Comparison of ENCODE assay signal across 1 cellular context in the genomic region with DNA sequence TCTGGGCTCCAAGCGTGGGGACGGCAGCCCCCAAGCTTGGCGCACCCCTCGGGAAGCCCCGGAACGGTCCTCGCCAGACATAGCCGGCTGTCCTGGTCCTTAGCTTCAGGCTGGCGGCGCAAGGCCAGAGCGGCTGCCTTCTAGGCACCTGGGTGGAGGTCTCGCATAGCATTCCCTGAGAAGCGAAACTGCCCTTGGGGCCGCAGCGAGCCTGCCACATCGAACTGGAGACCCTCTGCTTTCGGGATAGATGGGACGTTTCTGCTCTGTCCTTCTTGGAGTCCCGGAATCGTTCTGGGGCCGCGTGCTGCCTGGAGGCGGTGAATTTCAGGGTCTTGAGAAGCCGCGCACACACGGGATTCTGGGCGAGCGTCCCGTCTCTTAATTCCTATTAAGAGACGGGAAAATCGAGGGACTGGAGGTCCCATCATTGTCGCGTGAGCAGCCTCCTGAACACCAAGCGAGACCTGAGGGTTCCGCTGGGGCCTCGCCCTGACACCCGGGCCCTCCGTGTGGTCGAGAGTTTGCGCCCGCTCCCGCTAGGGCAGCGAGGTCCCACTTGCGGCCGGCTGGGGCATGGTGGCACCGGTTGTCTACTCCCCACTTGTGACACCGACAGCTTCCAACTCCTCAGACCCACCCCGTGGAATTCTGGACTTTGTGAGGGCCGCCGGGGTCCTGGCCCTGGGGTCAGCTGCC.
TF ChIP-seq lines count a peak whose summit lies in the region.

No MANE protein-coding gene starts in this region.

TF ChIP-seq in IMR-90, 13 proteins besides CTCF, POLR2A, EP300 and RAD21:
- TF ChIP-seq CEBPB (IDR thresholded peaks at IDR 0.05; ENCODE audit: low read depth, low read length) (no peak), NFE2L2 (IDR thresholded peaks at IDR 0.05; ENCODE audit: low read depth, low read length) (no peak), RFX5 (IDR thresholded peaks at IDR 0.05; ENCODE audit: low read depth, low read length) (no peak), MAZ (IDR thresholded peaks at IDR 0.05; ENCODE audit: borderline replicate concordance, low read depth, low read length) (no peak), MAFK (IDR thresholded peaks at IDR 0.05; ENCODE audit: low read depth, low read length) (no peak), CHD1 (IDR thresholded peaks at IDR 0.05; ENCODE audit: low read depth, low read length) (no peak), BHLHE40 (IDR thresholded peaks at IDR 0.05; ENCODE audit: low read depth, low read length) (no peak), FOS (IDR thresholded peaks at IDR 0.05; ENCODE audit: low read depth, low read length) (no peak), MXI1 (IDR thresholded peaks at IDR 0.05; ENCODE audit: borderline replicate concordance, low read depth, low read length) (no peak), SMC3 (IDR thresholded peaks at IDR 0.05; ENCODE audit: low read depth, low read length) (no peak), RCOR1 (IDR thresholded peaks at IDR 0.05; ENCODE audit: insufficient replicate concordance, low read length) (no peak)
- TF ChIP-seq, protein P1, sequence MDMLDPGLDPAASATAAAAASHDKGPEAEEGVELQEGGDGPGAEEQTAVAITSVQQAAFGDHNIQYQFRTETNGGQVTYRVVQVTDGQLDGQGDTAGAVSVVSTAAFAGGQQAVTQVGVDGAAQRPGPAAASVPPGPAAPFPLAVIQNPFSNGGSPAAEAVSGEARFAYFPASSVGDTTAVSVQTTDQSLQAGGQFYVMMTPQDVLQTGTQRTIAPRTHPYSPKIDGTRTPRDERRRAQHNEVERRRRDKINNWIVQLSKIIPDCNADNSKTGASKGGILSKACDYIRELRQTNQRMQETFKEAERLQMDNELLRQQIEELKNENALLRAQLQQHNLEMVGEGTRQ (IDR thresholded peaks at IDR 0.05; ENCODE audit: low read depth, low read length): no peak
- TF ChIP-seq, protein P2, sequence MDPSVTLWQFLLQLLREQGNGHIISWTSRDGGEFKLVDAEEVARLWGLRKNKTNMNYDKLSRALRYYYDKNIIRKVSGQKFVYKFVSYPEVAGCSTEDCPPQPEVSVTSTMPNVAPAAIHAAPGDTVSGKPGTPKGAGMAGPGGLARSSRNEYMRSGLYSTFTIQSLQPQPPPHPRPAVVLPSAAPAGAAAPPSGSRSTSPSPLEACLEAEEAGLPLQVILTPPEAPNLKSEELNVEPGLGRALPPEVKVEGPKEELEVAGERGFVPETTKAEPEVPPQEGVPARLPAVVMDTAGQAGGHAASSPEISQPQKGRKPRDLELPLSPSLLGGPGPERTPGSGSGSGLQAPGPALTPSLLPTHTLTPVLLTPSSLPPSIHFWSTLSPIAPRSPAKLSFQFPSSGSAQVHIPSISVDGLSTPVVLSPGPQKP (IDR thresholded peaks at IDR 0.05; ENCODE audit: borderline replicate concordance, low read depth, low read length): no peak
